Comparison of ENCODE assay signal across 25 cellular contexts in the genomic region with DNA sequence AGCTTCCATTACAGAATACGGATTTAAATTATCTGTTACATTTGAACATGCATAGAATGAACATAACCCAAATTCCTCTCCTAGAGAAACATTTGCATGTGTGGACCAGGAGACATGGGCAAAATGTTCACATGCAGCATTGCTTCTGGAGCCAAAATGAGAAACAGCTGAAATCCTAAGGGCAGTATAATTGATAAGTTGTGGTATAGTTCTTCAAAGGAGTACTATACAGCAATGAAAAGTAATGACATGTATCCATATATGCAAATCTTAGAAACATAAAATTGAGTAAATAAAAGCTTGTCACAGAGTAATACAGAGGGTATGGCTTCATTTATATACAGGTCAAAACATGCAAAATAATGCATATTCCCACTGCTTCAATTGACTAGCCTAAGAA.
"Had no signal": no experiment of that assay in that cellular context is flagged by ENCODE, and none has a peak within 500 bp of the region (broad histone marks: within the 10 kb centered on the region; RNA-seq: fewer than 3 reads in every experiment).

No MANE protein-coding gene starts in this region.

- H3K9me3 ChIP-seq: esophagus muscularis mucosa, gastroesophageal sphincter, left lung, lower lobe of right lung, mucosa of descending colon had no signal

- FAIRE-seq: endothelial cell of umbilical vein, frontal cortex, islet of Langerhans, keratinocyte had no signal

- H3K36me3 Mint-ChIP-seq: immature natural killer cell, mesothelial cell of epicardium had no signal

- ATAC-seq: foreskin keratinocyte; gastroesophageal sphincter; heart left ventricle; left cardiac atrium; left lung; left ventricle myocardium superior; lower lobe of right lung; mucosa of descending colon; naive thymus-derived CD8-positive, alpha-beta T cell had no signal

- H3K4me3 Mint-ChIP-seq: immature natural killer cell; mesothelial cell of epicardium; naive B cell; naive thymus-derived CD8-positive, alpha-beta T cell had no signal

- H3K36me3 ChIP-seq: esophagus muscularis mucosa, gastroesophageal sphincter, heart left ventricle, left lung, lower lobe of right lung had no signal

- H3K9me3 Mint-ChIP-seq: mesothelial cell of epicardium had no signal

- H3K27ac Mint-ChIP-seq: immature natural killer cell; mesothelial cell of epicardium; naive B cell; naive thymus-derived CD8-positive, alpha-beta T cell had no signal

- H3K4me3 ChIP-seq: coronary artery, dorsolateral prefrontal cortex, esophagus muscularis mucosa, gastroesophageal sphincter, heart left ventricle, hepatocyte, left lung, lower lobe of right lung, mucosa of descending colon had no signal

- H3K4me2 ChIP-seq: hepatocyte had no signal

- H2AFZ ChIP-seq: hepatocyte had no signal

- H3K4me1 Mint-ChIP-seq: immature natural killer cell; mesothelial cell of epicardium; naive B cell; naive thymus-derived CD8-positive, alpha-beta T cell had no signal

- H3K4me1 ChIP-seq: esophagus muscularis mucosa, foreskin keratinocyte, gastroesophageal sphincter, left lung, lower lobe of right lung had no signal

- DNase-seq: dermis blood vessel endothelial cell; dorsolateral prefrontal cortex; effector CD4-positive, alpha-beta T cell; effector memory CD4-positive, alpha-beta T cell; foreskin keratinocyte; heart left ventricle; hypothalamus; immature natural killer cell; left cardiac atrium; left lung; left ventricle myocardium superior; lower lobe of right lung; mesenchymal stem cell; mucosa of descending colon; naive B cell; naive thymus-derived CD8-positive, alpha-beta T cell had no signal

- H3K79me2 ChIP-seq: hepatocyte had no signal

- H3K27ac ChIP-seq: coronary artery, dorsolateral prefrontal cortex, esophagus muscularis mucosa, foreskin keratinocyte, gastroesophageal sphincter, heart left ventricle, hepatocyte, left lung, lower lobe of right lung had no signal

- H3K27me3 ChIP-seq: esophagus muscularis mucosa, foreskin keratinocyte, gastroesophageal sphincter, heart left ventricle, hepatocyte, left lung had no signal
